1 cellular context compared by ENCODE assay signal in genomic region chr16:50203681-50204080, GRCh38.
TF ChIP-seq lines count a peak whose summit lies in the region.

No MANE protein-coding gene starts in this region.

TF ChIP-seq in SK-N-SH, 30 proteins besides CTCF, POLR2A, EP300 and RAD21 (continued from another document):
- TF ChIP-seq EZH2phosphoT487 (IDR thresholded peaks at IDR 0.05; ENCODE audit: borderline replicate concordance, low read depth): no peak
